Comparison of ENCODE assay signal across 21 cellular contexts in genomic region chr16:47059991-47060390, GRCh38.
DNase-seq lines count a peak whose midpoint lies in the region; ATAC-seq and TF ChIP-seq lines count a peak whose summit lies in the region.
"Had no signal": no experiment of that assay in that cellular context is flagged by ENCODE, and none has a peak within 500 bp of the region (broad histone marks: within the 10 kb centered on the region; RNA-seq: fewer than 3 reads in every experiment).

No MANE protein-coding gene starts in this region.

- no peak for ATAC-seq in sciatic nerve
- ATAC-seq: Panc1, SK-N-SH treated with all-trans-retinoic acid at 6 μM for 48 hours had no signal

- intact Hi-C loops in sciatic nerve (cut with DNase I) = no loop called here

- no peaks in the 10 kb centered on the region for H4K20me1 ChIP-seq in OCI-LY3 (ENCODE audit: insufficient read depth, low read length)

- peak; percentile 17 for DNase-seq in islet precursor cell
- DNase-seq in sciatic nerve (ENCODE audit: low spot score) = peak; percentile 19
- no peak for DNase-seq in SW 1271 (lab: John Stamatoyannopoulos, UW)
- DNase-seq in NCI-H146 treated with DMSO at 0.1 percent for 48 hours (lab: John Stamatoyannopoulos, UW; ENCODE audit: unreplicated experiment) = no peak
- DNase-seq in right atrium auricular region (ENCODE audit: low spot score) = no peak
- DNase-seq: EL, GF-D8, GM23248, HCEC 1CT, NCI-H1092 treated with DMSO at 0.1 percent for 48 hours, NCI-H146, NCI-H2029 treated with DMSO at 0.1 percent for 48 hours, NCI-H226, NCI-H510A treated with DMSO at 0.1 percent for 48 hours, NCI-H748 treated with DMSO at 0.1 percent for 48 hours, SIG-M5 had no signal

- no peaks in the 10 kb centered on the region for H3K9me3 ChIP-seq in OCI-LY3 (ENCODE audit: insufficient read depth, low read length)
- H3K9me3 ChIP-seq in right atrium auricular region = no peaks in the 10 kb centered on the region

- H3K4me3 ChIP-seq in OCI-LY3 (ENCODE audit: low read length) (no peak overlapping the region), right atrium auricular region (no peak overlapping the region)
- H3K4me3 ChIP-seq: GM23248 had no signal

- no peak; the same call in 1 of the 2 replicates for TF ChIP-seq CTCF in C4-2B (conservative IDR thresholded peaks at IDR 0.05)
- TF ChIP-seq CTCF in OCI-LY3 (IDR thresholded peaks at IDR 0.05; ENCODE audit: low read depth, low read length) = 0 out of 2 replicates have a peak, but pooled peaks have one; percentile 11
- no peak for TF ChIP-seq CTCF in right atrium auricular region (IDR thresholded peaks at IDR 0.05)

- H2AFZ ChIP-seq in OCI-LY3 (ENCODE audit: low read depth, low read length) = no peak overlapping the region
- H2AFZ ChIP-seq: GM23248 had no signal

- no peak overlapping the region for H3K9ac ChIP-seq in OCI-LY3 (ENCODE audit: low read length)
- H3K9ac ChIP-seq: GM23248, KMS-11 had no signal

- H3K27ac ChIP-seq in C4-2B (peak overlapping the region; percentile 72; the same call in 1 of the 2 replicates), OCI-LY3 (ENCODE audit: low read length) (no peak overlapping the region), right atrium auricular region (no peak overlapping the region)
- H3K27ac ChIP-seq: GM23248, KMS-11 had no signal

- H3K4me1 ChIP-seq in OCI-LY3 (ENCODE audit: low read length) (no peaks in the 10 kb centered on the region), right atrium auricular region (no peaks in the 10 kb centered on the region)

- H3K36me3 ChIP-seq in OCI-LY3 (replicated peaks; ENCODE audit: low read depth, low read length) (no peaks in the 10 kb centered on the region), right atrium auricular region (no peaks in the 10 kb centered on the region)

- no peak overlapping the region for H3K4me2 ChIP-seq in OCI-LY3 (ENCODE audit: low read length)
- H3K4me2 ChIP-seq: KMS-11 had no signal

- no peaks in the 10 kb centered on the region for H3K79me2 ChIP-seq in OCI-LY3 (ENCODE audit: low read length)

- no peaks in the 10 kb centered on the region for H3K27me3 ChIP-seq in OCI-LY3 (ENCODE audit: low read depth, low read length)
- no peaks in the 10 kb centered on the region for H3K27me3 ChIP-seq in right atrium auricular region

Comparison
In these comparisons a context has a peak if more than half of its experiments do, and no peak if none do; other contexts are left out.
1. DNase-seq: peak in islet precursor cell (single experiment) and sciatic nerve (single experiment); none in SW 1271 (0 of 2), NCI-H146 treated with DMSO at 0.1 percent for 48 hours (single experiment) and right atrium auricular region (single experiment).